In genomic region chr6:106927531-106928398, GRCh38 we compare ENCODE assay signal across 9 cellular contexts. TPM values are rescaled to one million over a fixed set of nuclear protein-coding genes. Genes with fewer than 3 reads are reported as not detected.
A peak's percentile ranks its signal among the peaks of the same experiment; 100 is the strongest.
DNase-seq lines count a peak whose midpoint lies in the region; ATAC-seq, FAIRE-seq and TF ChIP-seq lines count a peak whose summit lies in the region.
"Had no signal": no experiment of that assay in that cellular context is flagged by ENCODE, and none has a peak within 500 bp of the region (broad histone marks: within the 10 kb centered on the region; RNA-seq: fewer than 3 reads in every experiment).

No MANE protein-coding gene starts in this region.

- DNase-seq in cardiac muscle cell (ENCODE audit: low read depth in 1 of 2, low spot score in 1 of 2), result peak; percentile 52 to 91
- no peak for DNase-seq in Right ventricle myocardium inferior (ENCODE audit: missing footprints)
- DNase-seq in activated CD4-positive, alpha-beta T cell treated with anti-CD3 and anti-CD28 coated beads for 48 hours, result peak; percentile 44
- peak; percentile 79 for DNase-seq in hepatocyte (ENCODE audit: low spot score)
- DNase-seq in thyroid gland, result peak; percentile 45 to 76
- no peak for DNase-seq in D341Med (ENCODE audit: low spot score)
- no peak for DNase-seq in frontal cortex (ENCODE audit: low spot score in 2 of 2)

- no peak for ATAC-seq in Right ventricle myocardium inferior
- no peak for ATAC-seq in GM21717 (IDR thresholded peaks at IDR 0.05; ENCODE audit: unreplicated experiment)

- no peak overlapping the region for H3K4me3 ChIP-seq in cardiac muscle cell
- H3K4me3 ChIP-seq in hepatocyte, result no peak overlapping the region
- H3K4me3 ChIP-seq in thyroid gland (replicated peaks in 1 of 3), result no peak overlapping the region
- H3K4me3 ChIP-seq: Peyer's patch had no signal

- H3K4me2 ChIP-seq in hepatocyte, result no peak overlapping the region

- TF ChIP-seq POLR2A in thyroid gland (IDR thresholded peaks at IDR 0.05), result no peak

- H3K27me3 ChIP-seq in cardiac muscle cell (no peaks in the 10 kb centered on the region), hepatocyte (no peaks in the 10 kb centered on the region), thyroid gland (no peaks in the 10 kb centered on the region)
- H3K27me3 ChIP-seq: Peyer's patch had no signal

- H3K4me1 ChIP-seq in cardiac muscle cell (ENCODE audit: low read depth), result no peaks in the 10 kb centered on the region
- H3K4me1 ChIP-seq in hepatocyte (ENCODE audit: insufficient read depth), result peaks cover 15% of the 10 kb centered on the region
- H3K4me1 ChIP-seq in thyroid gland, result no peaks in the 10 kb centered on the region
- H3K4me1 ChIP-seq: Peyer's patch had no signal

- no peak for FAIRE-seq in frontal cortex (lab: Jason Lieb, UNC)

- no peak overlapping the region for H2AFZ ChIP-seq in hepatocyte

- H3K79me2 ChIP-seq in hepatocyte, result no peaks in the 10 kb centered on the region

- H3K27ac ChIP-seq in cardiac muscle cell (no peak overlapping the region), hepatocyte (no peak overlapping the region), thyroid gland (no peak overlapping the region)
- H3K27ac ChIP-seq: Peyer's patch had no signal

- TF ChIP-seq CTCF in cardiac muscle cell (IDR thresholded peaks at IDR 0.05; ENCODE audit: low read depth, low read length) (no peak), hepatocyte (IDR thresholded peaks at IDR 0.05; ENCODE audit: poor library complexity) (no peak), thyroid gland (IDR thresholded peaks at IDR 0.05) (no peak)

- H3K9me3 ChIP-seq in cardiac muscle cell (ENCODE audit: low read depth), result no peaks in the 10 kb centered on the region
- H3K9me3 ChIP-seq in hepatocyte (ENCODE audit: low read depth), result no peaks in the 10 kb centered on the region
- H3K9me3 ChIP-seq in thyroid gland, result no peaks in the 10 kb centered on the region
- H3K9me3 ChIP-seq: Peyer's patch had no signal

- intact Hi-C loops in Right ventricle myocardium inferior (cut with DNase I) (no loop called here), thyroid gland (cut with DNase I) (no loop called here)

- no peaks in the 10 kb centered on the region for H4K20me1 ChIP-seq in hepatocyte (ENCODE audit: insufficient read depth, poor library complexity, severe bottlenecking)

- H3K36me3 ChIP-seq in cardiac muscle cell (no peaks in the 10 kb centered on the region), hepatocyte (replicated peaks; ENCODE audit: insufficient read depth, low read depth) (no peaks in the 10 kb centered on the region), thyroid gland (no peaks in the 10 kb centered on the region)
- H3K36me3 ChIP-seq: Peyer's patch had no signal

- 22% methylated on average over 5 of the region's 5 CpGs for WGBS in hepatocyte (ENCODE audit: low lambda C conversion rate, missing lambda C conversion rate)
- 14 to 18% methylated on average over 5 of the region's 5 CpGs for WGBS in thyroid gland, 2 donors

- no peaks in the 10 kb centered on the region for H3K9me2 ChIP-seq in hepatocyte (replicated peaks; ENCODE audit: insufficient read depth)

RNA-seq across cellular contexts. Expression of gene CD24, which starts 46.8 kb away (rescaled TPM):
- total RNA-seq in cardiac muscle cell, result 109 and 166 TPM in 2 replicates
- polyA plus RNA-seq in cardiac muscle cell, result 148 and 168 TPM in 2 replicates
- 0.35 TPM for total RNA-seq in Right ventricle myocardium inferior
- total RNA-seq in hepatocyte, result 560 and 576 TPM in 2 replicates
- polyA plus RNA-seq in hepatocyte, result 305 and 330 TPM in 2 replicates
- 1,000 to 10,000 TPM; 1,557 to 2,748 (median 2,297) TPM for total RNA-seq in thyroid gland
- total RNA-seq in frontal cortex, result 1,434 TPM

Comparison
In these comparisons a context has a peak if more than half of its experiments do, and no peak if none do; other contexts are left out.
1. DNase-seq: peak in cardiac muscle cell (2 of 2), activated CD4-positive, alpha-beta T cell treated with anti-CD3 and anti-CD28 coated beads for 48 hours (single experiment), hepatocyte (single experiment) and thyroid gland (2 of 2); none in Right ventricle myocardium inferior (single experiment), D341Med (single experiment) and frontal cortex (0 of 2).
2. RNA of gene CD24, which starts 46.8 kb away (total RNA-seq): 1,557 to 2,748 TPM in thyroid gland, 1,434 TPM in frontal cortex (single experiment), 560 to 576 TPM in hepatocyte and 109 to 166 TPM in cardiac muscle cell; 0.35 TPM in Right ventricle myocardium inferior (single experiment); every median in the first group is over 10 times any median in the second.